ENCODE assay signal across 14 cellular contexts in genomic region chr4:155614111-155614762, GRCh38. TPM values are rescaled to one million over a fixed set of nuclear protein-coding genes. Genes with fewer than 3 reads are reported as not detected.
"Had no signal": no experiment of that assay in that cellular context is flagged by ENCODE, and none has a peak within 500 bp of the region (broad histone marks: within the 10 kb centered on the region; RNA-seq: fewer than 3 reads in every experiment).

No MANE protein-coding gene starts in this region.

- H3K27ac Mint-ChIP-seq: activated CD8-positive, alpha-beta memory T cell treated with anti-CD3 and anti-CD28 coated beads, Interleukin-2, amount 10 ng/mL, durations not matched to agents 7 days and 5 days; activated naive CD4-positive, alpha-beta T cell treated with anti-CD3 and anti-CD28 coated beads, Interleukin-2, amount 50 U/mL, for 72 hours; activated T-cell treated with anti-CD3 and anti-CD28 coated beads, Interleukin-2, amount 50 U/mL, for 24 hours; progenitor cell of endocrine pancreas; T-helper 17 cell had no signal

- H3K27ac ChIP-seq: upper lobe of left lung had no signal

- H3K4me1 ChIP-seq: upper lobe of left lung had no signal

- H3K27me3 ChIP-seq: upper lobe of left lung had no signal

- ATAC-seq: activated CD8-positive, alpha-beta memory T cell treated with anti-CD3 and anti-CD28 coated beads, Interleukin-2, amount 10 ng/mL, durations not matched to agents 7 days and 5 days; activated naive CD4-positive, alpha-beta T cell treated with anti-CD3 and anti-CD28 coated beads, Interleukin-2, amount 50 U/mL, for 72 hours; T-helper 17 cell had no signal

- H3K9me3 ChIP-seq: upper lobe of left lung had no signal

- H3K36me3 ChIP-seq: upper lobe of left lung had no signal

- H3K4me1 Mint-ChIP-seq: activated CD8-positive, alpha-beta memory T cell treated with anti-CD3 and anti-CD28 coated beads, Interleukin-2, amount 10 ng/mL, durations not matched to agents 7 days and 5 days; T-helper 17 cell had no signal

- H3K36me3 Mint-ChIP-seq: activated CD8-positive, alpha-beta memory T cell treated with anti-CD3 and anti-CD28 coated beads, Interleukin-2, amount 10 ng/mL, durations not matched to agents 7 days and 5 days; activated naive CD4-positive, alpha-beta T cell treated with anti-CD3 and anti-CD28 coated beads, Interleukin-2, amount 50 U/mL, for 72 hours; naive B cell had no signal

- H3K4me3 Mint-ChIP-seq: activated CD8-positive, alpha-beta memory T cell treated with anti-CD3 and anti-CD28 coated beads, Interleukin-2, amount 10 ng/mL, durations not matched to agents 7 days and 5 days; activated T-cell treated with anti-CD3 and anti-CD28 coated beads, Interleukin-2, amount 50 U/mL, for 24 hours; T-helper 17 cell had no signal

- DNase-seq: activated CD4-positive, alpha-beta T cell treated with anti-CD3 and anti-CD28 coated beads, Interleukin-2, amount 50 U/mL, for 4 hours; activated CD8-positive, alpha-beta memory T cell treated with anti-CD3 and anti-CD28 coated beads, Interleukin-2, amount 10 ng/mL, durations not matched to agents 7 days and 5 days; activated effector memory CD4-positive, alpha-beta T cell treated with anti-CD3 and anti-CD28 coated beads, Interleukin-2, amount 50 U/mL, for 16 hours; activated T-cell treated with anti-CD3 and anti-CD28 coated beads, Interleukin-2, amount 50 U/mL, for 24 hours; hippocampal formation; left cardiac atrium; naive B cell; stimulated activated CD4-positive, alpha-beta T cell treated with anti-CD3 and anti-CD28 coated beads, Interleukin-2, amount 100 ng/mL, for 48 hours; stimulated activated naive CD4-positive, alpha-beta T cell treated with Interleukin-2 at 50 U/mL for 16 hours; T-helper 17 cell; upper lobe of left lung had no signal

- H3K27me3 Mint-ChIP-seq: naive B cell, progenitor cell of endocrine pancreas had no signal

- H3K4me3 ChIP-seq: lung, upper lobe of left lung had no signal

- H3K9me3 Mint-ChIP-seq: activated T-cell treated with anti-CD3 and anti-CD28 coated beads, Interleukin-2, amount 50 U/mL, for 24 hours; naive B cell had no signal

RNA-seq across cellular contexts. Expression of gene GUCY1A1, which starts 52.4 kb away (rescaled TPM):
- total RNA-seq: activated naive CD4-positive, alpha-beta T cell treated with anti-CD3 and anti-CD28 coated beads, Interleukin-2, amount 50 U/mL, for 72 hours had no signal
